13 cellular contexts compared by ENCODE assay signal in genomic region chr1:228417061-228417460, GRCh38. TPM values are rescaled to one million over a fixed set of nuclear protein-coding genes. Genes with fewer than 3 reads are reported as not detected.
DNase-seq lines count a peak whose midpoint lies in the region; ATAC-seq, FAIRE-seq and TF ChIP-seq lines count a peak whose summit lies in the region.
"Had no signal": no experiment of that assay in that cellular context is flagged by ENCODE, and none has a peak within 500 bp of the region (broad histone marks: within the 10 kb centered on the region; RNA-seq: fewer than 3 reads in every experiment).

No MANE protein-coding gene starts in this region.

- ATAC-seq in activated naive CD8-positive, alpha-beta T cell treated with anti-CD3 and anti-CD28 coated beads, Interleukin-2, amount 50 U/mL, for 24 hours: no peak

- peaks cover 16% of the 10 kb centered on the region for H3K4me1 Mint-ChIP-seq in activated naive CD8-positive, alpha-beta T cell (ENCODE audit: low read depth)
- peaks cover 9% of the 10 kb centered on the region for H3K4me1 Mint-ChIP-seq in activated naive CD8-positive, alpha-beta T cell treated with anti-CD3 and anti-CD28 coated beads, Interleukin-2, amount 50 U/mL, for 24 hours
- peaks cover 19 to 24% of the 10 kb centered on the region in 2 donors for H3K4me1 Mint-ChIP-seq in immature natural killer cell

- in situ Hi-C loops in mammary epithelial cell (cut with MboI; ENCODE audit: low sequenced_read_pairs in 2 of 2): no loop called here

- H3K4me2 ChIP-seq in mammary epithelial cell (ENCODE audit: insufficient read depth, low read depth, low read length): peak overlapping the region; percentile 58

- 20% methylated on average over 4 of the region's 12 CpGs for WGBS in mammary epithelial cell (ENCODE audit: low coverage, missing lambda C conversion rate)
- 19% methylated on average over 11 of the region's 12 CpGs for WGBS in suprapubic skin

- H3K9me3 ChIP-seq in mammary epithelial cell (replicated peaks; ENCODE audit: insufficient read depth, low read length): no peaks in the 10 kb centered on the region
- no peaks in the 10 kb centered on the region for H3K9me3 ChIP-seq in suprapubic skin

- H3K36me3 Mint-ChIP-seq in activated naive CD8-positive, alpha-beta T cell: no peaks in the 10 kb centered on the region
- H3K36me3 Mint-ChIP-seq in activated naive CD8-positive, alpha-beta T cell treated with anti-CD3 and anti-CD28 coated beads, Interleukin-2, amount 50 U/mL, for 24 hours (ENCODE audit: low read depth): no peaks in the 10 kb centered on the region
- no peaks in the 10 kb centered on the region for H3K36me3 Mint-ChIP-seq in immature natural killer cell

- H3K9ac ChIP-seq in mammary epithelial cell (ENCODE audit: insufficient read depth, low read length): no peak overlapping the region

- H4K20me1 ChIP-seq in mammary epithelial cell (ENCODE audit: insufficient read depth, low read length): no peaks in the 10 kb centered on the region

- H3K27ac ChIP-seq in mammary epithelial cell (ENCODE audit: insufficient read depth, low read depth, low read length) (peak overlapping the region; percentile 0), suprapubic skin (no peak overlapping the region)

- H2AFZ ChIP-seq in mammary epithelial cell (ENCODE audit: low read depth, low read length): peak overlapping the region; percentile 48

- H3K9me3 Mint-ChIP-seq in activated naive CD8-positive, alpha-beta T cell (ENCODE audit: low read depth): no peaks in the 10 kb centered on the region
- H3K9me3 Mint-ChIP-seq in activated naive CD8-positive, alpha-beta T cell treated with anti-CD3 and anti-CD28 coated beads, Interleukin-2, amount 50 U/mL, for 24 hours: no peaks in the 10 kb centered on the region
- H3K9me3 Mint-ChIP-seq in immature natural killer cell: no peaks in the 10 kb centered on the region

- TF ChIP-seq EP300 in suprapubic skin (IDR thresholded peaks at IDR 0.05): no peak

- intact Hi-C loops in mammary epithelial cell (cut with micrococcal nuclease): loop anchor here (1.0 kb wide), 1 partner anchor 40 kb away; a partner anchor contains a TSS

- H3K4me3 Mint-ChIP-seq in activated naive CD8-positive, alpha-beta T cell: peak overlapping the region; percentile 49
- no peak overlapping the region for H3K4me3 Mint-ChIP-seq in activated naive CD8-positive, alpha-beta T cell treated with anti-CD3 and anti-CD28 coated beads, Interleukin-2, amount 50 U/mL, for 24 hours
- H3K4me3 Mint-ChIP-seq in immature natural killer cell: peak overlapping the region; percentile 46 to 94 (median 88)

- H3K4me3 ChIP-seq in mammary epithelial cell (replicated peaks in 1 of 3; ENCODE audit: insufficient read depth in 1 of 3, low read depth in 2 of 3, low read length in 3 of 3) (peak overlapping the region in 1 of 3 experiments; percentile 46), suprapubic skin (peak overlapping the region; percentile 56)

- no peaks in the 10 kb centered on the region for H3K79me2 ChIP-seq in mammary epithelial cell (ENCODE audit: insufficient read depth, low read length)

- H3K27me3 ChIP-seq in mammary epithelial cell (ENCODE audit: insufficient read depth, low read length): no peaks in the 10 kb centered on the region
- H3K27me3 ChIP-seq in suprapubic skin: peaks cover 11% of the 10 kb centered on the region

- peaks cover 3% of the 10 kb centered on the region for H3K27me3 Mint-ChIP-seq in activated naive CD8-positive, alpha-beta T cell
- H3K27me3 Mint-ChIP-seq in activated naive CD8-positive, alpha-beta T cell treated with anti-CD3 and anti-CD28 coated beads, Interleukin-2, amount 50 U/mL, for 24 hours: peaks cover 25% of the 10 kb centered on the region
- peaks cover 4 to 11% (median 6%) of the 10 kb centered on the region in 3 donors for H3K27me3 Mint-ChIP-seq in immature natural killer cell (ENCODE audit: low read depth in 3 of 3)

- no peak for TF ChIP-seq POLR2A in suprapubic skin (IDR thresholded peaks at IDR 0.05)
- no peak for TF ChIP-seq POLR2A in GM12892 (IDR thresholded peaks at IDR 0.05; ENCODE audit: low read depth, low read length)

- H3K36me3 ChIP-seq in mammary epithelial cell (ENCODE audit: insufficient read depth, low read length) (no peaks in the 10 kb centered on the region), suprapubic skin (no peaks in the 10 kb centered on the region)

- no peak for FAIRE-seq in GM12892 (lab: Jason Lieb, UNC)

- TF ChIP-seq CTCF in mammary epithelial cell (conservative IDR thresholded peaks at IDR 0.05 in 1 of 2, IDR thresholded peaks at IDR 0.05 in 1 of 2; ENCODE audit: extremely low read depth in 1 of 2, insufficient read depth in 1 of 2, low read depth in 1 of 2, low read length in 2 of 2) (no peak), suprapubic skin (IDR thresholded peaks at IDR 0.05) (no peak)

- H3K4me1 ChIP-seq in mammary epithelial cell (ENCODE audit: insufficient read depth, low read length): peaks cover 23% of the 10 kb centered on the region
- H3K4me1 ChIP-seq in suprapubic skin: peaks cover 27% of the 10 kb centered on the region

- dilution Hi-C loops in mammary epithelial cell (cut with HindIII; ENCODE audit: low sequenced_read_pairs): no loop called here

- CTCF ChIA-PET in mammary epithelial cell (lab: Charles Lee; ENCODE audit: low non-redundant PET): interaction anchor here (0.8 kb wide), 1 partner anchor 11 kb away, joined by 3 read pairs; no protein-coding TSS in a partner anchor

- DNase-seq in activated naive CD8-positive, alpha-beta T cell treated with anti-CD3 and anti-CD28 coated beads, Interleukin-2, amount 50 U/mL, for 24 hours: no peak
- DNase-seq in mammary epithelial cell (no peak), immature natural killer cell (no peak), suprapubic skin (ENCODE audit: low spot score in 2 of 2) (peak in 1 of 2 donors; percentile 65), NCI-H1436 (lab: John Stamatoyannopoulos, UW) (no peak), GM12892 (ENCODE audit: insufficient read length) (no peak), T-helper 9 cell (no peak)
- DNase-seq: activated effector memory CD4-positive, alpha-beta T cell treated with anti-CD3 and anti-CD28 coated beads, Interleukin-2, amount 50 U/mL, for 16 hours; NCI-H345 had no signal

- no peak overlapping the region for H3K27ac Mint-ChIP-seq in activated naive CD8-positive, alpha-beta T cell
- no peak overlapping the region for H3K27ac Mint-ChIP-seq in activated naive CD8-positive, alpha-beta T cell treated with anti-CD3 and anti-CD28 coated beads, Interleukin-2, amount 50 U/mL, for 24 hours
- H3K27ac Mint-ChIP-seq in immature natural killer cell: peak overlapping the region in 1 of 6 donors; percentile 58

- no TSS peak for BruUV-seq in mammary epithelial cell (replicated peaks; lab: Mats Ljungman, UMichigan)

RNA-seq across cellular contexts. Expression of gene TRIM17, which starts 0.4 kb away (rescaled TPM):
- total RNA-seq in mammary epithelial cell: 1 to 10 TPM; 1.9 to 6.7 TPM
- polyA plus RNA-seq in mammary epithelial cell: 0.27 TPM
- not detected for polyA minus RNA-seq in mammary epithelial cell
- polyA plus RNA-seq in immature natural killer cell: 1 to 10 TPM in 1 of 3 donors, under 1 TPM in 1, not detected in 1; 0.53 to 1.7 TPM
- 1 to 10 TPM; 1.2 to 3.8 (median 2.8) TPM for total RNA-seq in suprapubic skin
- 0.55 TPM for polyA plus RNA-seq in GM12892 (2012; ENCODE audit: missing spikeins)
- total RNA-seq: dermis microvascular lymphatic vessel endothelial cell, mesenteric fat pad, RPMI7951 had no signal

RNA-seq across cellular contexts. Expression of gene TRIM11, which starts 10.4 kb away (rescaled TPM):
- total RNA-seq in mammary epithelial cell (10 to 100 TPM; 29.8 to 39.6 TPM), suprapubic skin (10 to 100 TPM; 24.7 to 34.6 (median 32.8) TPM)
- polyA plus RNA-seq in mammary epithelial cell (17.3 TPM), immature natural killer cell (10 to 100 TPM in 2 of 3 donors, 1 to 10 TPM in 1; 8.8 to 27.3 (median 10.7) TPM)
- polyA minus RNA-seq in mammary epithelial cell: 34.0 TPM
- 7.3 TPM for polyA plus RNA-seq in GM12892 (2012; ENCODE audit: missing spikeins)
